ENCODE assay signal across 21 cellular contexts in the genomic region with DNA sequence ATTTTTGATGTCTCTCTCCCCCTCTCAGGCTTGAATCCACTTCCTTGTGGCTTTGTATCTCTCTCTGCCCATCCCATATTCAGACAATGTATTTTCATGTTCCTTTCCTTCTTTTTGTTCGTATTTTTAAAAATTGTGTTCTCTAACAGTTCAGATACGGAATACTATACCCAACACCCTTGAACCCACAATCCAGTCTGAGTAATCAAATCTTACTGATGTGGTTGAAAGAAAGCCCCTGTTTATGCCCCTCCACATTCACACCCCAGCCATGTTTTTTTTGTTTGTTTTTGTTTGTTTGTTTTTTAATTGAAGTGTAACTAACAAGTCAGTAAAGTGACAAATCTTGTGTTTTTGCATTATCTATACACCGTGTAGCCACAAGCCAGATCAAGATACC. TPM values are rescaled to one million over a fixed set of nuclear protein-coding genes. Genes with fewer than 3 reads are reported as not detected.
A peak's percentile ranks its signal among the peaks of the same experiment; 100 is the strongest.
DNase-seq lines count a peak whose midpoint lies in the region; ATAC-seq and TF ChIP-seq lines count a peak whose summit lies in the region.
"Had no signal": no experiment of that assay in that cellular context is flagged by ENCODE, and none has a peak within 500 bp of the region (broad histone marks: within the 10 kb centered on the region; RNA-seq: fewer than 3 reads in every experiment).

No MANE protein-coding gene starts in this region.

- H3K4me1 Mint-ChIP-seq in IgD-negative memory B cell, result peaks cover 17 to 25% (median 25%) of the 10 kb centered on the region in 3 donors
- peaks cover 6 to 9% of the 10 kb centered on the region in 2 donors for H3K4me1 Mint-ChIP-seq in effector memory CD8-positive, alpha-beta T cell (ENCODE audit: low read depth in 2 of 2)

- H3K27ac Mint-ChIP-seq in IgD-negative memory B cell, result peak overlapping the region; percentile 96 to 100 (median 96)
- no peak overlapping the region for H3K27ac Mint-ChIP-seq in effector memory CD8-positive, alpha-beta T cell
- H3K27ac Mint-ChIP-seq: activated CD4-positive, alpha-beta T cell treated with anti-CD3 and anti-CD28 coated beads, Interleukin-2, amount 10 ng/mL, durations not matched to agents 7 days and 5 days had no signal

- no peaks in the 10 kb centered on the region for H3K9me3 ChIP-seq in spleen
- H3K9me3 ChIP-seq: breast epithelium, pancreas, right lobe of liver, vagina had no signal

- H3K27me3 ChIP-seq in spleen (replicated peaks in 1 of 7), result peaks cover 0 to 59% (median 9%) of the 10 kb centered on the region in 7 donors
- H3K27me3 ChIP-seq: pancreas, right lobe of liver, vagina had no signal

- peaks cover 0 to 76% (median 37%) of the 10 kb centered on the region in 6 donors for H3K4me1 ChIP-seq in spleen
- H3K4me1 ChIP-seq: breast epithelium, right lobe of liver had no signal

- peak overlapping the region in 7 of 8 donors; percentile 17 to 93 (median 82) for H3K27ac ChIP-seq in spleen
- H3K27ac ChIP-seq: breast epithelium, epithelial cell of prostate, pancreas, right lobe of liver, vagina had no signal

- peak overlapping the region; percentile 99 to 100 (median 100) for H3K4me3 Mint-ChIP-seq in IgD-negative memory B cell
- H3K4me3 Mint-ChIP-seq in effector memory CD8-positive, alpha-beta T cell, result peak overlapping the region in 1 of 2 donors; percentile 6
- H3K4me3 Mint-ChIP-seq: activated CD4-positive, alpha-beta T cell treated with anti-CD3 and anti-CD28 coated beads, Interleukin-2, amount 10 ng/mL, durations not matched to agents 7 days and 5 days had no signal

- peak; percentile 54 for ATAC-seq in effector memory CD8-positive, alpha-beta T cell (replicated peaks)
- ATAC-seq in HG02571 (IDR thresholded peaks at IDR 0.05; ENCODE audit: unreplicated experiment) (no peak), HG03521 (IDR thresholded peaks at IDR 0.05; ENCODE audit: unreplicated experiment) (no peak)
- ATAC-seq: left lobe of liver, pancreas, right lobe of liver had no signal

- no peaks in the 10 kb centered on the region for H3K9me3 Mint-ChIP-seq in IgD-negative memory B cell
- H3K9me3 Mint-ChIP-seq in effector memory CD8-positive, alpha-beta T cell, result no peaks in the 10 kb centered on the region
- H3K9me3 Mint-ChIP-seq: activated CD4-positive, alpha-beta T cell treated with anti-CD3 and anti-CD28 coated beads, Interleukin-2, amount 10 ng/mL, durations not matched to agents 7 days and 5 days had no signal

- TF ChIP-seq CTCF in GM12865 (IDR thresholded peaks at IDR 0.05; ENCODE audit: insufficient read depth, low read depth, low read length, missing control alignments) (no peak), spleen (IDR thresholded peaks at IDR 0.05 in 8 of 11, conservative IDR thresholded peaks at IDR 0.05 in 3 of 11) (no peak)

- no peak for DNase-seq in GM12865 (ENCODE audit: low read depth)
- DNase-seq in effector memory CD8-positive, alpha-beta T cell, result no peak
- no peak for DNase-seq in spleen
- no peak for DNase-seq in NOMO-1 (lab: John Stamatoyannopoulos, UW; ENCODE audit: unreplicated experiment in 2 of 2)
- DNase-seq: activated CD4-positive, alpha-beta T cell treated with anti-CD3 and anti-CD28 coated beads, Interleukin-2, amount 10 ng/mL, durations not matched to agents 7 days and 5 days; AML-193; Calu3; dermis blood vessel endothelial cell; foreskin melanocyte; NCI-H1694; NCI-H226; right lobe of liver had no signal

- no peak for TF ChIP-seq POLR2A in spleen (IDR thresholded peaks at IDR 0.05)

- peaks cover 18% of the 10 kb centered on the region for H3K36me3 Mint-ChIP-seq in IgD-negative memory B cell
- H3K36me3 Mint-ChIP-seq in effector memory CD8-positive, alpha-beta T cell (ENCODE audit: insufficient read depth), result peaks cover 3% of the 10 kb centered on the region

- H3K4me3 ChIP-seq in GM12865 (ENCODE audit: low read depth, low read length), result peak overlapping the region; percentile 78
- H3K4me3 ChIP-seq in spleen, result peak overlapping the region; percentile 28 to 81 (median 48)
- H3K4me3 ChIP-seq: breast epithelium, pancreas, right lobe of liver, vagina had no signal

- intact Hi-C loops in spleen (cut with DNase I; ENCODE audit: low total_unique reads), result no loop called here

- no peaks in the 10 kb centered on the region for H3K27me3 Mint-ChIP-seq in IgD-negative memory B cell
- H3K27me3 Mint-ChIP-seq in effector memory CD8-positive, alpha-beta T cell, result peaks cover 51 to 63% of the 10 kb centered on the region in 2 donors

- peaks cover 0 to 30% (median 0%) of the 10 kb centered on the region in 6 donors for H3K36me3 ChIP-seq in spleen
- H3K36me3 ChIP-seq: breast epithelium, pancreas, right lobe of liver, vagina had no signal

- WGBS in spleen, 5 donors, result 24 to 38% (median 30%) methylated on average over 3 of the region's 3 CpGs

RNA-seq across cellular contexts. Expression of a gene that starts 1.4 kb away (rescaled TPM):
- 403 TPM for polyA plus RNA-seq in IgD-negative memory B cell
- 10 to 100 TPM; 22.1 to 76.6 (median 34.4) TPM for total RNA-seq in spleen
- polyA plus RNA-seq in spleen, result 10 to 100 TPM; 55.5 to 90.5 (median 86.1) TPM
- total RNA-seq: dermis blood vessel endothelial cell, left lobe of liver, M059J, vagina had no signal

RNA-seq across cellular contexts. Expression of a gene that starts 12.6 kb away (rescaled TPM):
- 1.3 TPM for polyA plus RNA-seq in IgD-negative memory B cell
- total RNA-seq in spleen, result 1 to 10 TPM in 1 of 7 donors, under 1 TPM in 4, not detected in 2; 0.28 to 1.5 (median 0.40) TPM
- 1 to 10 TPM in 1 of 3 donors, under 1 TPM in 2; 0.33 to 1.7 (median 0.45) TPM for polyA plus RNA-seq in spleen
- total RNA-seq: activated CD4-positive, alpha-beta T cell treated with anti-CD3 and anti-CD28 coated beads, Interleukin-2, amount 10 ng/mL, durations not matched to agents 7 days and 5 days; Calu3; dermis blood vessel endothelial cell; left lobe of liver; M059J; vagina had no signal

RNA-seq across cellular contexts. Expression of a gene that starts 36.0 kb away (rescaled TPM):
- polyA plus RNA-seq in IgD-negative memory B cell (32.8 TPM), spleen (10 to 100 TPM; 50.9 to 66.6 (median 66.5) TPM)
- 10 to 100 TPM; 26.5 to 39.9 (median 28.2) TPM for total RNA-seq in spleen

RNA-seq across cellular contexts. Expression of a gene that starts 43.9 kb away (rescaled TPM):
- polyA plus RNA-seq in IgD-negative memory B cell, result 130 TPM
- 10 to 100 TPM; 59.9 to 96.0 (median 84.8) TPM for total RNA-seq in spleen
- 10 to 100 TPM; 53.1 to 75.5 (median 55.8) TPM for polyA plus RNA-seq in spleen

RNA-seq across cellular contexts. Expression of a gene that starts 54.7 kb away (rescaled TPM):
- polyA plus RNA-seq in IgD-negative memory B cell (4.2 TPM), spleen (1 to 10 TPM; 4.5 to 6.4 (median 5.0) TPM)
- 1 to 10 TPM; 1.5 to 3.4 (median 2.3) TPM for total RNA-seq in spleen
- total RNA-seq: dermis blood vessel endothelial cell had no signal

Comparison
In these comparisons a context has a peak if more than half of its experiments do, and no peak if none do; other contexts are left out.
1. H3K27ac Mint-ChIP-seq: peak in IgD-negative memory B cell (3 of 3); none in effector memory CD8-positive, alpha-beta T cell (0 of 2).